Comparison of ENCODE assay signal across 11 cellular contexts in genomic region chr2:38097611-38098350, GRCh38. TPM values are rescaled to one million over a fixed set of nuclear protein-coding genes. Genes with fewer than 3 reads are reported as not detected.
DNase-seq lines count a peak whose midpoint lies in the region; ATAC-seq and TF ChIP-seq lines count a peak whose summit lies in the region.
"Had no signal": no experiment of that assay in that cellular context is flagged by ENCODE, and none has a peak within 500 bp of the region (broad histone marks: within the 10 kb centered on the region; RNA-seq: fewer than 3 reads in every experiment).

No MANE protein-coding gene starts in this region.

- peaks cover 63% of the 10 kb centered on the region for H3K4me1 ChIP-seq in SJSA1 (replicated peaks)
- H3K4me1 ChIP-seq in gastrocnemius medialis: peaks cover 8 to 25% of the 10 kb centered on the region in 2 donors

- peaks cover 0 to 8% (median 6%) of the 10 kb centered on the region in 7 donors for H3K9me3 Mint-ChIP-seq in CD14-positive monocyte

- H3K27me3 Mint-ChIP-seq in CD14-positive monocyte (ENCODE audit: low read depth in 3 of 3): peaks cover 36 to 61% (median 55%) of the 10 kb centered on the region in 3 donors

- in situ Hi-C loops in gastrocnemius medialis (cut with MboI; ENCODE audit: low sequenced_read_pairs in 4 of 4): no loop called here

- H3K4me3 ChIP-seq in SJSA1 (no peak overlapping the region), gastrocnemius medialis (peak overlapping the region in 1 of 4 donors; percentile 16)

- H3K27me3 ChIP-seq in SJSA1 (replicated peaks) (no peaks in the 10 kb centered on the region), gastrocnemius medialis (peaks cover 0 to 21% (median 6%) of the 10 kb centered on the region in 3 donors)

- DNase-seq in CD14-positive monocyte (ENCODE audit: low spot score) (no peak), SJSA1 (ENCODE audit: low read depth in 1 of 2, low spot score in 2 of 2) (peak in 1 of 2 experiments; percentile 73), fibroblast of peridontal ligament (ENCODE audit: extremely low read depth) (peak; percentile 81), gastrocnemius medialis (no peak), SK-N-DZ (ENCODE audit: low spot score) (no peak)
- no peak for DNase-seq in stimulated activated CD4-positive, alpha-beta T cell treated with anti-CD3 and anti-CD28 coated beads, Interleukin-2, amount 100 ng/mL, for 24 hours
- no peak for DNase-seq in activated effector memory CD4-positive, alpha-beta T cell treated with anti-CD3 and anti-CD28 coated beads, Interleukin-2, amount 50 U/mL, for 16 hours
- DNase-seq: head of caudate nucleus, Karpas-422 had no signal

- H3K9me3 ChIP-seq in SJSA1 (replicated peaks) (no peaks in the 10 kb centered on the region), gastrocnemius medialis (no peaks in the 10 kb centered on the region)

- H3K36me3 ChIP-seq in SJSA1 (no peaks in the 10 kb centered on the region), gastrocnemius medialis (no peaks in the 10 kb centered on the region)

- peak overlapping the region; percentile 75 to 90 for H3K4me3 Mint-ChIP-seq in CD14-positive monocyte

- no peak for TF ChIP-seq POLR2A in gastrocnemius medialis (IDR thresholded peaks at IDR 0.05)

- H3K27ac ChIP-seq in SJSA1: peak overlapping the region; percentile 80
- H3K27ac ChIP-seq in gastrocnemius medialis: peak overlapping the region; percentile 35 to 52 (median 46)

- peaks cover 45% of the 10 kb centered on the region for H3K4me1 Mint-ChIP-seq in CD14-positive monocyte

- H3K27ac Mint-ChIP-seq in CD14-positive monocyte: peak overlapping the region in 4 of 7 donors; percentile 63 to 81 (median 72)

- no peak for ATAC-seq in gastrocnemius medialis
- no peak for ATAC-seq in GM21723 (IDR thresholded peaks at IDR 0.05; ENCODE audit: unreplicated experiment)

- intact Hi-C loops in CD14-positive monocyte (cut with micrococcal nuclease) (no loop called here), gastrocnemius medialis (cut with DNase I; ENCODE audit: low total_unique reads) (no loop called here)

- TF ChIP-seq CTCF in CD14-positive monocyte (IDR thresholded peaks at IDR 0.05) (no peak), gastrocnemius medialis (IDR thresholded peaks at IDR 0.05 in 4 of 5, conservative IDR thresholded peaks at IDR 0.05 in 1 of 5) (no peak)

- peaks cover 15 to 25% of the 10 kb centered on the region in 2 donors for H3K36me3 Mint-ChIP-seq in CD14-positive monocyte

RNA-seq across cellular contexts. Expression of gene CYP1B1, which starts 21.8 kb away (rescaled TPM):
- polyA plus RNA-seq in CD14-positive monocyte: 100 to 1,000 TPM; 162 to 250 TPM
- 5.6 and 9.8 TPM in 2 replicates for total RNA-seq in SJSA1 (2014; rRNA removed; shearing (Covaris generic))
- 10 to 100 TPM in 2 of 4 donors, 1 to 10 TPM in 2; 2.5 to 29.1 (median 9.7) TPM for total RNA-seq in gastrocnemius medialis
- polyA plus RNA-seq in SK-N-DZ (2014; cell fraction: cytosol; rRNA removed): 0.38 and 0.73 TPM in 2 replicates
- polyA plus RNA-seq in SK-N-DZ (2014; cell fraction: nucleus; rRNA removed): 0.76 and 1.0 TPM in 2 replicates
- polyA plus RNA-seq: neural cell had no signal
